9 cellular contexts compared by ENCODE assay signal in genomic region chr14:102524026-102524450, GRCh38. TPM values are rescaled to one million over a fixed set of nuclear protein-coding genes. Genes with fewer than 3 reads are reported as not detected.
DNase-seq lines count a peak whose midpoint lies in the region; ATAC-seq and TF ChIP-seq lines count a peak whose summit lies in the region.
"Had no signal": no experiment of that assay in that cellular context is flagged by ENCODE, and none has a peak within 500 bp of the region (broad histone marks: within the 10 kb centered on the region; RNA-seq: fewer than 3 reads in every experiment).

No MANE protein-coding gene starts in this region.

- H3K27me3 ChIP-seq in Panc1 (ENCODE audit: control insufficient read depth, insufficient read depth, low read length) (no peaks in the 10 kb centered on the region), suprapubic skin (no peaks in the 10 kb centered on the region)
- H3K27me3 ChIP-seq: cardiac muscle cell had no signal

- BruUV-seq in Panc1 (replicated peaks; lab: Mats Ljungman, UMichigan) = no TSS peak

- CTCF ChIA-PET in activated CD4-positive, alpha-beta T cell treated with anti-CD3 and anti-CD28 coated beads, Interleukin-2, amount 10 ng/mL, durations not matched to agents 7 days and 5 days (lab: Charles Lee) = interaction anchor here (1.0 to 2.4 kb wide), 21 partner anchors 8 to 210 kb away, joined by 3 to 12 read pairs (median 5); partner anchors contain the start of gene ANKRD9
- CTCF ChIA-PET in Panc1 (lab: Charles Lee) = interaction anchor here (0.6 to 1.0 kb wide), 5 partner anchors 8 to 172 kb away, joined by 3 to 6 read pairs (median 4); no protein-coding TSS in a partner anchor

- in situ Hi-C loops in Panc1 (cut with HindIII; ENCODE audit: low pct_unique_long_range_greater_than_20kb, low sequenced_read_pairs) = no loop called here

- POLR2A ChIA-PET in activated CD4-positive, alpha-beta T cell treated with anti-CD3 and anti-CD28 coated beads, Interleukin-2, amount 10 ng/mL, durations not matched to agents 7 days and 5 days (lab: Charles Lee) = no interaction called here
- POLR2A ChIA-PET in Panc1 (lab: Charles Lee) = interaction anchor here (0.7 kb wide), 1 partner anchor 14 kb away, joined by 4 read pairs; no protein-coding TSS in a partner anchor

- H3K36me3 ChIP-seq in Panc1 (ENCODE audit: control insufficient read depth, insufficient read depth, low read length) = no peaks in the 10 kb centered on the region
- H3K36me3 ChIP-seq in suprapubic skin = no peaks in the 10 kb centered on the region
- H3K36me3 ChIP-seq: cardiac muscle cell had no signal

- H3K4me1 ChIP-seq in Panc1 (ENCODE audit: control insufficient read depth, insufficient read depth, low read length) (peaks cover 13% of the 10 kb centered on the region), suprapubic skin (peaks cover 41% of the 10 kb centered on the region)

- ATAC-seq in Panc1 = no peak
- ATAC-seq in omental fat pad (ENCODE audit: low FRiP score) = no peak

- H3K27ac ChIP-seq in Panc1 (ENCODE audit: low read length) (peak overlapping the region; percentile 77), suprapubic skin (peak overlapping the region; percentile 87)
- H3K27ac ChIP-seq: cardiac muscle cell had no signal

- no peak for TF ChIP-seq EP300 in suprapubic skin (IDR thresholded peaks at IDR 0.05)

- H3K27ac Mint-ChIP-seq in activated CD4-positive, alpha-beta T cell treated with anti-CD3 and anti-CD28 coated beads, Interleukin-2, amount 10 ng/mL, durations not matched to agents 7 days and 5 days = peak overlapping the region; percentile 87

- no peaks in the 10 kb centered on the region for H3K27me3 Mint-ChIP-seq in activated CD4-positive, alpha-beta T cell treated with anti-CD3 and anti-CD28 coated beads, Interleukin-2, amount 10 ng/mL, durations not matched to agents 7 days and 5 days

- H3K4me3 ChIP-seq in Panc1 (ENCODE audit: low read depth in 2 of 2, low read length in 2 of 2) = peak overlapping the region; percentile 48 to 56
- H3K4me3 ChIP-seq in fibroblast of the aortic adventitia (ENCODE audit: low read depth, low read length) = peak overlapping the region; percentile 33
- H3K4me3 ChIP-seq in suprapubic skin = peak overlapping the region; percentile 60

- peak overlapping the region; percentile 81 for H3K4me3 Mint-ChIP-seq in activated CD4-positive, alpha-beta T cell treated with anti-CD3 and anti-CD28 coated beads, Interleukin-2, amount 10 ng/mL, durations not matched to agents 7 days and 5 days

- WGBS in suprapubic skin = 56% methylated on average over 1 of the region's 11 CpGs

- no peaks in the 10 kb centered on the region for H3K36me3 Mint-ChIP-seq in activated CD4-positive, alpha-beta T cell treated with anti-CD3 and anti-CD28 coated beads, Interleukin-2, amount 10 ng/mL, durations not matched to agents 7 days and 5 days (ENCODE audit: low read depth)

- no peak for TF ChIP-seq CTCF in Panc1 (IDR thresholded peaks at IDR 0.05)
- no peak for TF ChIP-seq CTCF in fibroblast of the aortic adventitia (IDR thresholded peaks at IDR 0.05; ENCODE audit: insufficient read depth, low read length)
- no peak for TF ChIP-seq CTCF in suprapubic skin (IDR thresholded peaks at IDR 0.05)
- TF ChIP-seq CTCF in omental fat pad (IDR thresholded peaks at IDR 0.05) = no peak

- H3K4me1 Mint-ChIP-seq in activated CD4-positive, alpha-beta T cell treated with anti-CD3 and anti-CD28 coated beads, Interleukin-2, amount 10 ng/mL, durations not matched to agents 7 days and 5 days = peaks cover 30% of the 10 kb centered on the region

- H3K9me3 Mint-ChIP-seq in activated CD4-positive, alpha-beta T cell treated with anti-CD3 and anti-CD28 coated beads, Interleukin-2, amount 10 ng/mL, durations not matched to agents 7 days and 5 days = no peaks in the 10 kb centered on the region

- TF ChIP-seq POLR2A in suprapubic skin (IDR thresholded peaks at IDR 0.05) = no peak

- DNase-seq in activated CD4-positive, alpha-beta T cell treated with anti-CD3 and anti-CD28 coated beads, Interleukin-2, amount 10 ng/mL, durations not matched to agents 7 days and 5 days = no peak
- DNase-seq in activated CD4-positive, alpha-beta T cell treated with anti-CD3 and anti-CD28 coated beads for 4 hours = no peak
- DNase-seq in Panc1 (ENCODE audit: low read depth, low spot score) = no peak
- no peak for DNase-seq in fibroblast of the aortic adventitia (ENCODE audit: low read depth)
- no peak for DNase-seq in suprapubic skin (ENCODE audit: low spot score in 2 of 2)
- no peak for DNase-seq in foreskin melanocyte
- no peak for DNase-seq in omental fat pad (ENCODE audit: low spot score)
- no peak for DNase-seq in NCI-H1092 (lab: John Stamatoyannopoulos, UW)

- intact Hi-C loops in Panc1 (cut with micrococcal nuclease; ENCODE audit: unreplicated experiment) = loop anchor here (10.0 kb wide), 1 partner anchor 71 kb away; the partner anchor contains the start of gene RCOR1

- no peaks in the 10 kb centered on the region for H3K9me3 ChIP-seq in Panc1 (ENCODE audit: control insufficient read depth, insufficient read depth, low read depth, low read length)
- no peaks in the 10 kb centered on the region for H3K9me3 ChIP-seq in suprapubic skin

RNA-seq across cellular contexts. Expression of gene ANKRD9, which starts 14.5 kb away (rescaled TPM):
- 1 to 10 TPM; 4.9 to 6.2 TPM for total RNA-seq in activated CD4-positive, alpha-beta T cell treated with anti-CD3 and anti-CD28 coated beads, Interleukin-2, amount 10 ng/mL, durations not matched to agents 7 days and 5 days
- 23.7 TPM for total RNA-seq in Panc1 (2021; ENCODE audit: unreplicated experiment)
- polyA plus RNA-seq in Panc1 (2012; ENCODE audit: insufficient read length) = 29.6 TPM
- total RNA-seq in fibroblast of the aortic adventitia (ENCODE audit: low replicate concordance) = 16.2 and 37.5 TPM in 2 replicates
- total RNA-seq in suprapubic skin = 10 to 100 TPM; 48.4 to 60.1 (median 54.4) TPM
- 10 to 100 TPM; 15.1 to 25.9 (median 23.9) TPM for total RNA-seq in omental fat pad
